Comparison of ENCODE assay signal across 18 cellular contexts in the genomic region with DNA sequence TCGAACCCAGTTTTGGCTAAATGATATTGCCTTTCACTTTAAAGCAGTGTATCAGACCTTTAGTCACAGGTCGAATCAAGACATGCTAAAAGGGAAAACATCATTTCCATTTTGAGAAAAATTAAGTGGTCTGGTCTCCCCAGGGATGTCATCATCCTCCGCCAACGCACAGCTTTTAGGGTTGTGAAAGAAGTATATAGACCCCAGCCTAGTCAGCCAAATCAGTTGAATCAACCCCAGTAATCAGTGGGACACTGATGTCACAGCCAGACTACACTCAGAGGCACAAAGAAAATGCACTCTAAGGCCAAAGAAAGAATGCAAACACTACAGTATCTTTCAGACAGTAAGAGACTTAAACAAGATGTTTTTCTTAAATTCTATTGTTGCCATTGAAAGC.
"Had no signal": no experiment of that assay in that cellular context is flagged by ENCODE, and none has a peak within 500 bp of the region (broad histone marks: within the 10 kb centered on the region; RNA-seq: fewer than 3 reads in every experiment).

No MANE protein-coding gene starts in this region.

- H3K27me3 ChIP-seq: colonic mucosa, gastrocnemius medialis, pancreas had no signal

- H3K36me3 Mint-ChIP-seq: memory B cell; stimulated activated naive B cell treated with anti-CD40 and anti-IgM and Interleukin-4, amounts not matched to agents 10 μg/mL and 1 μg/mL and 100 μg/mL, for 72 hours; type B pancreatic cell had no signal

- H3K9me3 ChIP-seq: colonic mucosa, gastrocnemius medialis, left ventricle myocardium inferior, pancreas had no signal

- ATAC-seq: activated naive CD8-positive, alpha-beta T cell treated with anti-CD3 and anti-CD28 coated beads, Interleukin-2, amount 50 U/mL, for 24 hours; gastrocnemius medialis; pancreas; stimulated activated naive B cell treated with anti-CD40 and anti-IgM and Interleukin-4, amounts not matched to agents 10 μg/mL and 1 μg/mL and 100 μg/mL, for 72 hours had no signal

- H3K4me1 Mint-ChIP-seq: activated CD4-positive, alpha-beta memory T cell treated with anti-CD3 and anti-CD28 coated beads, Interleukin-2, amount 10 ng/mL, durations not matched to agents 7 days and 5 days; activated naive CD8-positive, alpha-beta T cell treated with anti-CD3 and anti-CD28 coated beads, Interleukin-2, amount 50 U/mL, for 24 hours; memory B cell; nephron; stimulated activated naive B cell treated with anti-CD40 and anti-IgM and Interleukin-4, amounts not matched to agents 10 μg/mL and 1 μg/mL and 100 μg/mL, for 72 hours had no signal

- DNase-seq: activated CD4-positive, alpha-beta memory T cell treated with anti-CD3 and anti-CD28 coated beads, Interleukin-2, amount 10 ng/mL, durations not matched to agents 7 days and 5 days; activated CD8-positive, alpha-beta memory T cell treated with anti-CD3 and anti-CD28 coated beads, Interleukin-2, amount 50 U/mL, for 4 hours; activated naive CD4-positive, alpha-beta T cell; activated naive CD8-positive, alpha-beta T cell treated with anti-CD3 and anti-CD28 coated beads, Interleukin-2, amount 50 U/mL, for 24 hours; colonic mucosa; gastrocnemius medialis; islet precursor cell; left ventricle myocardium inferior; pancreas; stimulated activated CD4-positive, alpha-beta T cell treated with anti-CD3 and anti-CD28 coated beads, Interleukin-1b, Interleukin-23, amount 100 ng/mL, for 48 hours; stimulated activated naive B cell treated with anti-CD40 and anti-IgM and Interleukin-4, amounts not matched to agents 10 μg/mL and 1 μg/mL and 100 μg/mL, for 72 hours; SW 1271 had no signal

- H3K9me3 Mint-ChIP-seq: activated CD4-positive, alpha-beta memory T cell treated with anti-CD3 and anti-CD28 coated beads, Interleukin-2, amount 10 ng/mL, durations not matched to agents 7 days and 5 days; activated T-helper 1 cell treated with anti-CD3 and anti-CD28 coated beads, Interleukin-12 subunit alpha, Interleukin-12 subunit beta, Interleukin-2, Interleukin-4 antibody, amounts not matched to agents 30 ng/mL and 10 ng/mL and 1 ng/mL, durations not matched to agents 14 hours and 24 hours and 36 hours; nephron; stimulated activated naive B cell treated with anti-CD40 and anti-IgM and Interleukin-4, amounts not matched to agents 10 μg/mL and 1 μg/mL and 100 μg/mL, for 72 hours; T-helper 2 cell treated with Interferon-gamma antibody and Interleukin-4, amounts not matched to agents 5 μg/mL and 100 μg/mL, for 36 hours; type B pancreatic cell had no signal

- H3K4me1 ChIP-seq: colonic mucosa, gastrocnemius medialis, left ventricle myocardium inferior, pancreas had no signal

- H3K27ac Mint-ChIP-seq: activated CD4-positive, alpha-beta memory T cell treated with anti-CD3 and anti-CD28 coated beads, Interleukin-2, amount 10 ng/mL, durations not matched to agents 7 days and 5 days; activated naive CD8-positive, alpha-beta T cell treated with anti-CD3 and anti-CD28 coated beads, Interleukin-2, amount 50 U/mL, for 24 hours; activated T-helper 1 cell treated with anti-CD3 and anti-CD28 coated beads, Interleukin-12 subunit alpha, Interleukin-12 subunit beta, Interleukin-2, Interleukin-4 antibody, amounts not matched to agents 30 ng/mL and 10 ng/mL and 1 ng/mL, durations not matched to agents 14 hours and 24 hours and 36 hours; memory B cell; stimulated activated naive B cell treated with anti-CD40 and anti-IgM and Interleukin-4, amounts not matched to agents 10 μg/mL and 1 μg/mL and 100 μg/mL, for 72 hours; T-helper 2 cell treated with Interferon-gamma antibody and Interleukin-4, amounts not matched to agents 5 μg/mL and 100 μg/mL, for 36 hours; type B pancreatic cell had no signal

- H3K27ac ChIP-seq: colonic mucosa, gastrocnemius medialis, left ventricle myocardium inferior, pancreas, VCaP had no signal

- H3K4me3 ChIP-seq: colonic mucosa, gastrocnemius medialis, left ventricle myocardium inferior, pancreas had no signal

- H3K36me3 ChIP-seq: colonic mucosa, gastrocnemius medialis, left ventricle myocardium inferior, pancreas had no signal

- H3K4me3 Mint-ChIP-seq: activated CD4-positive, alpha-beta memory T cell treated with anti-CD3 and anti-CD28 coated beads, Interleukin-2, amount 10 ng/mL, durations not matched to agents 7 days and 5 days; activated naive CD8-positive, alpha-beta T cell treated with anti-CD3 and anti-CD28 coated beads, Interleukin-2, amount 50 U/mL, for 24 hours; activated T-helper 1 cell treated with anti-CD3 and anti-CD28 coated beads, Interleukin-12 subunit alpha, Interleukin-12 subunit beta, Interleukin-2, Interleukin-4 antibody, amounts not matched to agents 30 ng/mL and 10 ng/mL and 1 ng/mL, durations not matched to agents 14 hours and 24 hours and 36 hours; memory B cell; nephron; stimulated activated naive B cell treated with anti-CD40 and anti-IgM and Interleukin-4, amounts not matched to agents 10 μg/mL and 1 μg/mL and 100 μg/mL, for 72 hours; T-helper 2 cell treated with Interferon-gamma antibody and Interleukin-4, amounts not matched to agents 5 μg/mL and 100 μg/mL, for 36 hours; type B pancreatic cell had no signal

- H3K27me3 Mint-ChIP-seq: activated CD4-positive, alpha-beta memory T cell treated with anti-CD3 and anti-CD28 coated beads, Interleukin-2, amount 10 ng/mL, durations not matched to agents 7 days and 5 days; activated naive CD8-positive, alpha-beta T cell treated with anti-CD3 and anti-CD28 coated beads, Interleukin-2, amount 50 U/mL, for 24 hours; memory B cell; stimulated activated naive B cell treated with anti-CD40 and anti-IgM and Interleukin-4, amounts not matched to agents 10 μg/mL and 1 μg/mL and 100 μg/mL, for 72 hours; type B pancreatic cell had no signal
